ENCODE assay signal across 18 cellular contexts in genomic region chr2:118351796-118352195, GRCh38.
DNase-seq lines count a peak whose midpoint lies in the region; ATAC-seq, FAIRE-seq and TF ChIP-seq lines count a peak whose summit lies in the region.
"Had no signal": no experiment of that assay in that cellular context is flagged by ENCODE, and none has a peak within 500 bp of the region (broad histone marks: within the 10 kb centered on the region; RNA-seq: fewer than 3 reads in every experiment).

No MANE protein-coding gene starts in this region.

- no peak overlapping the region for H3K56ac ChIP-seq in H1 (replicated peaks; ENCODE audit: insufficient read length, low read depth, low read length)

- no peak overlapping the region for H2BK120ac ChIP-seq in H1 (replicated peaks; ENCODE audit: low read depth, low read length)

- H3K4ac ChIP-seq in H1 (replicated peaks; ENCODE audit: insufficient read length, low read depth, low read length) = no peak overlapping the region

- TF ChIP-seq POLR2A in H1 (IDR thresholded peaks at IDR 0.05; ENCODE audit: control extremely low read depth in 1 of 2, low read depth in 2 of 2, low read length in 2 of 2) = no peak

- no peak overlapping the region for H3K4me3 ChIP-seq in GM23338
- no peak overlapping the region for H3K4me3 ChIP-seq in H1 (ENCODE audit: extremely low read depth in 1 of 4, insufficient read depth in 2 of 4, low read depth in 3 of 4, low read length in 4 of 4)
- H3K4me3 ChIP-seq in fibroblast of the aortic adventitia (ENCODE audit: low read depth, low read length) = no peak overlapping the region
- no peak overlapping the region for H3K4me3 ChIP-seq in pancreas
- H3K4me3 ChIP-seq: BLaER1, HAP-1 had no signal

- H3K27ac Mint-ChIP-seq in GM23338 = no peak overlapping the region
- H3K27ac Mint-ChIP-seq: B cell; CD4-positive, CD25-positive, alpha-beta regulatory T cell; CD8-positive, alpha-beta T cell had no signal

- ATAC-seq in GM23338 (no peak), pancreas (no peak)
- ATAC-seq: CD8-positive, alpha-beta T cell had no signal

- no peak overlapping the region for H3K9ac ChIP-seq in H1 (replicated peaks in 1 of 4; ENCODE audit: extremely low read depth in 1 of 4, low read depth in 3 of 4, low read length in 3 of 4)
- H3K9ac ChIP-seq: BLaER1 had no signal

- no peaks in the 10 kb centered on the region for H3K9me2 ChIP-seq in GM23338 (ENCODE audit: insufficient read depth)

- H3F3A ChIP-seq in GM23338 (replicated peaks; ENCODE audit: low read depth) = no peaks in the 10 kb centered on the region

- H3K27me3 Mint-ChIP-seq in GM23338 (ENCODE audit: insufficient read depth, low read depth, poor library complexity) = peaks cover 1% of the 10 kb centered on the region

- H2AK5ac ChIP-seq in H1 (ENCODE audit: low read depth, low read length) = no peak overlapping the region

- H4K8ac ChIP-seq in H1 (ENCODE audit: extremely low read depth, insufficient read depth, low read length) = no peak overlapping the region

- H3K27ac ChIP-seq in GM23338 (ENCODE audit: low read depth) (no peak overlapping the region), H1 (ENCODE audit: low read depth, low read length) (no peak overlapping the region), pancreas (no peak overlapping the region)
- H3K27ac ChIP-seq: BLaER1, C4-2B had no signal

- POLR2A ChIA-PET in H1 (lab: Charles Lee; ENCODE audit: partially characterized antibody) = no interaction called here

- H3K36me3 Mint-ChIP-seq in GM23338 (ENCODE audit: low read depth) = no peaks in the 10 kb centered on the region
- H3K36me3 Mint-ChIP-seq: CD4-positive, CD25-positive, alpha-beta regulatory T cell; CD8-positive, alpha-beta T cell had no signal

- intact Hi-C loops in pancreas (cut with DNase I) = no loop called here

- no peak overlapping the region for H4K5ac ChIP-seq in H1 (ENCODE audit: insufficient read length, low read depth, low read length)

- no peak overlapping the region for H4K91ac ChIP-seq in H1 (replicated peaks; ENCODE audit: insufficient read length, low read length)

- TF ChIP-seq EP300 in H1 (IDR thresholded peaks at IDR 0.05; ENCODE audit: borderline replicate concordance in 1 of 2, low read depth in 2 of 2, low read length in 2 of 2) = no peak

- WGBS in H1 (ENCODE audit: extremely low coverage in 1 of 2, insufficient coverage in 1 of 2, insufficient read length in 1 of 2, insufficient replicate concordance in 2 of 2, low coverage in 1 of 2, low lambda C conversion rate in 2 of 2, missing lambda C conversion rate in 1 of 2), 2 experiments = 92% methylated on average over 2 of the region's 2 CpGs; no CpG with 5 or more reads in 1 of the 2 experiments
- 55 to 59% methylated on average over 2 of the region's 2 CpGs for WGBS in pancreas, 2 donors

- H2BK15ac ChIP-seq in H1 (ENCODE audit: low read length) = no peak overlapping the region

- H3K14ac ChIP-seq in H1 (ENCODE audit: insufficient read length) = no peak overlapping the region

- no peak overlapping the region for H3K23ac ChIP-seq in H1 (ENCODE audit: insufficient read length)

- no peak for DNase-seq in GM23338 (ENCODE audit: low spot score)
- no peak for DNase-seq in H1 (ENCODE audit: low read depth in 1 of 2, low spot score in 2 of 2)
- DNase-seq in fibroblast of the aortic adventitia (ENCODE audit: low read depth) = peak; percentile 86
- DNase-seq in nucleus accumbens (lab: John Stamatoyannopoulos, UW) = no peak
- DNase-seq in activated CD8-positive, alpha-beta memory T cell treated with anti-CD3 and anti-CD28 coated beads for 24 hours = no peak
- DNase-seq in pancreas = no peak
- DNase-seq: Caco-2; CD4-positive, CD25-positive, alpha-beta regulatory T cell; CD8-positive, alpha-beta T cell; DMS153; DND-41 had no signal

- CTCF ChIA-PET in H1 (lab: Charles Lee; ENCODE audit: partially characterized antibody) = no interaction called here

- H3K36me3 ChIP-seq in GM23338 (ENCODE audit: insufficient read depth) (no peaks in the 10 kb centered on the region), H1 (ENCODE audit: control insufficient read depth in 2 of 4, insufficient read depth in 4 of 4, low read length in 3 of 4) (no peaks in the 10 kb centered on the region), pancreas (no peaks in the 10 kb centered on the region)
- H3K36me3 ChIP-seq: BLaER1, HAP-1 had no signal

- H4K20me1 ChIP-seq in GM23338 (replicated peaks; ENCODE audit: insufficient read depth) (no peaks in the 10 kb centered on the region), H1 (replicated peaks in 1 of 2; ENCODE audit: control insufficient read depth in 1 of 2, insufficient read depth in 2 of 2, low read length in 2 of 2) (no peaks in the 10 kb centered on the region)
- H4K20me1 ChIP-seq: BLaER1 had no signal

- no peak overlapping the region for H2BK20ac ChIP-seq in H1 (ENCODE audit: low read length)

- 0 out of 2 replicates have a peak overlapping the region, but pooled peaks have one; percentile 18 for H2AFZ ChIP-seq in GM23338
- H2AFZ ChIP-seq in H1 (ENCODE audit: low read length) = peak overlapping the region; percentile 33; the same call in 1 of the 2 replicates

- H3K23me2 ChIP-seq in H1 (ENCODE audit: low read depth, low read length) = no peaks in the 10 kb centered on the region

- H3K79me1 ChIP-seq in H1 (ENCODE audit: low read depth, low read length) = no peaks in the 10 kb centered on the region

- H3K4me2 ChIP-seq in GM23338 (no peak overlapping the region), H1 (ENCODE audit: insufficient read depth in 1 of 2, low read depth in 2 of 2, low read length in 2 of 2) (no peak overlapping the region)
- H3K4me2 ChIP-seq: BLaER1 had no signal

- H3K4me1 ChIP-seq in GM23338 (ENCODE audit: insufficient read depth) = peaks cover 13% of the 10 kb centered on the region
- H3K4me1 ChIP-seq in H1 (replicated peaks in 1 of 4; ENCODE audit: control insufficient read depth in 3 of 4, insufficient read depth in 4 of 4, low read length in 3 of 4) = peaks cover 0 to 2% (median 0%) of the 10 kb centered on the region in 4 experiments; a peak in 1 of 7 replicates
- H3K4me1 ChIP-seq in pancreas = no peaks in the 10 kb centered on the region
- H3K4me1 ChIP-seq: BLaER1, Caco-2, HAP-1 had no signal

- no peaks in the 10 kb centered on the region for H3K79me2 ChIP-seq in GM23338 (replicated peaks; ENCODE audit: insufficient read depth)
- H3K79me2 ChIP-seq in H1 (ENCODE audit: control insufficient read depth in 1 of 2, insufficient read depth in 2 of 2, low read length in 2 of 2) = no peaks in the 10 kb centered on the region

- FAIRE-seq in H1 (lab: Jason Lieb, UNC) (no peak), pancreas (lab: Jason Lieb, UNC) (no peak)
- FAIRE-seq: G401.6, GM12892, H54 had no signal

- H3K9me3 ChIP-seq in H1 (ENCODE audit: insufficient read depth in 2 of 2, low read depth in 1 of 2, low read length in 1 of 2) (no peaks in the 10 kb centered on the region), pancreas (no peaks in the 10 kb centered on the region)
- H3K9me3 ChIP-seq: BLaER1, Caco-2, HAP-1 had no signal

- no peak overlapping the region for H3K4me3 Mint-ChIP-seq in GM23338
- H3K4me3 Mint-ChIP-seq: B cell; CD4-positive, CD25-positive, alpha-beta regulatory T cell; CD8-positive, alpha-beta T cell had no signal

- no peaks in the 10 kb centered on the region; the same call in 2 of the 3 replicates for H3K4me1 Mint-ChIP-seq in GM23338
- H3K4me1 Mint-ChIP-seq: B cell; CD4-positive, CD25-positive, alpha-beta regulatory T cell had no signal

- TF ChIP-seq CTCF in GM23338 (conservative IDR thresholded peaks at IDR 0.05; ENCODE audit: low read depth in 2 of 2) = no peak
- TF ChIP-seq CTCF in H1 (IDR thresholded peaks at IDR 0.05; ENCODE audit: control extremely low read depth in 1 of 3, insufficient read depth in 1 of 3, low read depth in 1 of 3, low read length in 3 of 3) = no peak
- TF ChIP-seq CTCF in fibroblast of the aortic adventitia (IDR thresholded peaks at IDR 0.05; ENCODE audit: insufficient read depth, low read length) = no peak
- no peak for TF ChIP-seq CTCF in pancreas (IDR thresholded peaks at IDR 0.05)

- no peak for TF ChIP-seq RAD21 in H1 (IDR thresholded peaks at IDR 0.05 in 1 of 2, conservative IDR thresholded peaks at IDR 0.05 in 1 of 2; ENCODE audit: low read depth in 2 of 2, low read length in 2 of 2)

- no peaks in the 10 kb centered on the region for H3K27me3 ChIP-seq in GM23338 (ENCODE audit: insufficient read depth)
- peaks cover 0 to 1% (median 0%) of the 10 kb centered on the region in 4 experiments; a peak in 2 of 7 replicates for H3K27me3 ChIP-seq in H1 (replicated peaks in 1 of 4; ENCODE audit: control insufficient read depth in 3 of 4, extremely low read depth in 1 of 4, insufficient read depth in 3 of 4, low read length in 3 of 4)
- no peaks in the 10 kb centered on the region for H3K27me3 ChIP-seq in pancreas
- H3K27me3 ChIP-seq: BLaER1 had no signal

- no peaks in the 10 kb centered on the region for H3K9me3 Mint-ChIP-seq in GM23338
- H3K9me3 Mint-ChIP-seq: CD8-positive, alpha-beta T cell had no signal

- no peak overlapping the region for H2BK5ac ChIP-seq in H1 (ENCODE audit: low read depth, low read length)

- H3K18ac ChIP-seq in H1 (ENCODE audit: extremely low read depth, low read length) = no peak overlapping the region

- no peak overlapping the region for H2BK12ac ChIP-seq in H1 (ENCODE audit: low read depth, low read length)

TF ChIP-seq in GM23338, 12 proteins besides CTCF, POLR2A, EP300 and RAD21 (continues in another document):
- TF ChIP-seq CREB1 (CRISPR knock-in tag; IDR thresholded peaks at IDR 0.05; ENCODE audit: low read depth) (no peak), STAT1 (IDR thresholded peaks at IDR 0.05; ENCODE audit: unreplicated experiment) (no peak)

TF ChIP-seq in H1, 55 proteins besides CTCF, POLR2A, EP300 and RAD21 (continues in another document):
- no peak for TF ChIP-seq TAF1 (IDR thresholded peaks at IDR 0.05; ENCODE audit: low read depth, low read length)
- no peak for TF ChIP-seq TEAD4 (IDR thresholded peaks at IDR 0.05; ENCODE audit: low read depth, low read length)
- TF ChIP-seq ZNF274 (IDR thresholded peaks at IDR 0.05; ENCODE audit: borderline replicate concordance, extremely low read depth, low read length) = no peak
- TF ChIP-seq CHD1 (IDR thresholded peaks at IDR 0.05; ENCODE audit: low read depth, low read length) = no peak
- TF ChIP-seq HDAC2 (IDR thresholded peaks at IDR 0.05; ENCODE audit: borderline replicate concordance in 1 of 2, low read depth in 2 of 2, low read length in 2 of 2) = no peak
- TF ChIP-seq E2F6 (IDR thresholded peaks at IDR 0.05) = no peak
- TF ChIP-seq NANOG (IDR thresholded peaks at IDR 0.05; ENCODE audit: insufficient read depth, low read depth, low read length, poor library complexity, severe bottlenecking) = no peak
- no peak for TF ChIP-seq KDM5A (IDR thresholded peaks at IDR 0.05; ENCODE audit: low read length)
- no peak for TF ChIP-seq PHF8 (conservative IDR thresholded peaks at IDR 0.05; ENCODE audit: low read depth, low read length)
